1 cellular context compared by ENCODE assay signal in genomic region chr2:186696804-186697203, GRCh38.
A peak's percentile ranks its signal among the peaks of the same experiment; 100 is the strongest.
TF ChIP-seq lines count a peak whose summit lies in the region.

No MANE protein-coding gene starts in this region.

TF ChIP-seq in GM12878, 131 proteins besides CTCF, POLR2A, EP300 and RAD21:
- TF ChIP-seq E4F1 (IDR thresholded peaks at IDR 0.05; ENCODE audit: borderline replicate concordance, partially characterized antibody) = no peak
- TF ChIP-seq ZNF24 (IDR thresholded peaks at IDR 0.05) = peak; percentile 80
